Comparison of ENCODE assay signal across 8 cellular contexts in genomic region chrX:65926095-65927019, GRCh38.
DNase-seq lines count a peak whose midpoint lies in the region; ATAC-seq, FAIRE-seq and TF ChIP-seq lines count a peak whose summit lies in the region.

No MANE protein-coding gene starts in this region.

- FAIRE-seq in kidney (lab: Jason Lieb, UNC): no peak

- H3K27me3 Mint-ChIP-seq in activated T-cell treated with anti-CD3 and anti-CD28 coated beads, Interleukin-2, amount 50 U/mL, for 24 hours: peaks cover 46% of the 10 kb centered on the region
- H3K27me3 Mint-ChIP-seq in activated T-helper 1 cell treated with anti-CD3 and anti-CD28 coated beads, Interleukin-12 subunit alpha, Interleukin-12 subunit beta, Interleukin-2, Interleukin-4 antibody, amounts not matched to agents 30 ng/mL and 10 ng/mL and 1 ng/mL, durations not matched to agents 14 hours and 24 hours and 36 hours (ENCODE audit: insufficient read depth): no peaks in the 10 kb centered on the region

- H3K27ac Mint-ChIP-seq in activated T-cell treated with anti-CD3 and anti-CD28 coated beads, Interleukin-2, amount 50 U/mL, for 24 hours: peak overlapping the region; percentile 80
- H3K27ac Mint-ChIP-seq in activated T-helper 1 cell treated with anti-CD3 and anti-CD28 coated beads, Interleukin-12 subunit alpha, Interleukin-12 subunit beta, Interleukin-2, Interleukin-4 antibody, amounts not matched to agents 30 ng/mL and 10 ng/mL and 1 ng/mL, durations not matched to agents 14 hours and 24 hours and 36 hours: peak overlapping the region; percentile 89

- H3K9me3 ChIP-seq in transverse colon (no peaks in the 10 kb centered on the region), kidney (ENCODE audit: control insufficient read depth in 1 of 2, low read length in 2 of 2) (no peaks in the 10 kb centered on the region)

- peak; percentile 47 for DNase-seq in activated T-cell treated with anti-CD3 and anti-CD28 coated beads, Interleukin-2, amount 50 U/mL, for 24 hours
- DNase-seq in activated T-cell treated with anti-CD3 and anti-CD28 coated beads, Interleukin-2, amount 50 U/mL, for 1 hour: no peak
- peak; percentile 72 to 73 for DNase-seq in Kasumi-1 (lab: John Stamatoyannopoulos, UW)
- DNase-seq in activated T-helper 1 cell treated with anti-CD3 and anti-CD28 coated beads, Interleukin-12 subunit alpha, Interleukin-12 subunit beta, Interleukin-2, Interleukin-4 antibody, amounts not matched to agents 30 ng/mL and 10 ng/mL and 1 ng/mL, durations not matched to agents 14 hours and 24 hours and 36 hours (ENCODE audit: low spot score): peak; percentile 39
- peak; percentile 11 for DNase-seq in transverse colon
- DNase-seq in DMS114 treated with DMSO at 0.1 percent for 48 hours (lab: John Stamatoyannopoulos, UW; ENCODE audit: unreplicated experiment): no peak
- DNase-seq in kidney: no peak

- TF ChIP-seq EP300 in transverse colon (IDR thresholded peaks at IDR 0.05; ENCODE audit: low read depth): no peak

- intact Hi-C loops in activated T-helper 1 cell treated with anti-CD3 and anti-CD28 coated beads, Interleukin-12 subunit alpha, Interleukin-12 subunit beta, Interleukin-2, Interleukin-4 antibody, amounts not matched to agents 30 ng/mL and 10 ng/mL and 1 ng/mL, durations not matched to agents 14 hours and 24 hours and 36 hours (cut with micrococcal nuclease): loop anchor here (1.0 to 5.0 kb wide), 3 partner anchors 59 to 329 kb away; no protein-coding TSS in a partner anchor
- intact Hi-C loops in transverse colon (cut with DNase I; ENCODE audit: low total_unique reads): no loop called here
- intact Hi-C loops in kidney (cut with DNase I): no loop called here

- H3K36me3 Mint-ChIP-seq in activated T-cell treated with anti-CD3 and anti-CD28 coated beads, Interleukin-2, amount 50 U/mL, for 24 hours (ENCODE audit: low read depth): peaks cover 10% of the 10 kb centered on the region
- H3K36me3 Mint-ChIP-seq in activated T-helper 1 cell treated with anti-CD3 and anti-CD28 coated beads, Interleukin-12 subunit alpha, Interleukin-12 subunit beta, Interleukin-2, Interleukin-4 antibody, amounts not matched to agents 30 ng/mL and 10 ng/mL and 1 ng/mL, durations not matched to agents 14 hours and 24 hours and 36 hours (ENCODE audit: low read depth): peaks cover 23% of the 10 kb centered on the region

- peaks cover 13% of the 10 kb centered on the region for H3K9me3 Mint-ChIP-seq in activated T-cell treated with anti-CD3 and anti-CD28 coated beads, Interleukin-2, amount 50 U/mL, for 24 hours
- H3K9me3 Mint-ChIP-seq in activated T-helper 1 cell treated with anti-CD3 and anti-CD28 coated beads, Interleukin-12 subunit alpha, Interleukin-12 subunit beta, Interleukin-2, Interleukin-4 antibody, amounts not matched to agents 30 ng/mL and 10 ng/mL and 1 ng/mL, durations not matched to agents 14 hours and 24 hours and 36 hours: peaks cover 17% of the 10 kb centered on the region

- peak overlapping the region; percentile 15 for H3K4me3 Mint-ChIP-seq in activated T-cell treated with anti-CD3 and anti-CD28 coated beads, Interleukin-2, amount 50 U/mL, for 24 hours
- H3K4me3 Mint-ChIP-seq in activated T-helper 1 cell treated with anti-CD3 and anti-CD28 coated beads, Interleukin-12 subunit alpha, Interleukin-12 subunit beta, Interleukin-2, Interleukin-4 antibody, amounts not matched to agents 30 ng/mL and 10 ng/mL and 1 ng/mL, durations not matched to agents 14 hours and 24 hours and 36 hours: peak overlapping the region; percentile 59

- no peak for TF ChIP-seq POLR2A in transverse colon (IDR thresholded peaks at IDR 0.05)

- ATAC-seq in GM21381 (IDR thresholded peaks at IDR 0.05; ENCODE audit: unreplicated experiment): no peak

- 45 to 60% methylated on average over 2 to 5 of the region's 5 CpGs for WGBS in transverse colon (ENCODE audit: low coverage in 1 of 2), 2 donors

- TF ChIP-seq CTCF in transverse colon (IDR thresholded peaks at IDR 0.05): no peak
- no peak for TF ChIP-seq CTCF in kidney (IDR thresholded peaks at IDR 0.05; ENCODE audit: borderline replicate concordance, extremely low read depth, insufficient read depth)

- H3K4me3 ChIP-seq in transverse colon (no peak overlapping the region), kidney (ENCODE audit: low read length in 2 of 2) (no peak overlapping the region)

- H3K36me3 ChIP-seq in transverse colon (no peaks in the 10 kb centered on the region), kidney (ENCODE audit: control insufficient read depth in 1 of 2, insufficient read depth in 2 of 2, low read length in 2 of 2) (no peaks in the 10 kb centered on the region)

- H3K27ac ChIP-seq in transverse colon: no peak overlapping the region
- H3K27ac ChIP-seq in kidney (ENCODE audit: low read depth in 2 of 2, low read length in 2 of 2): no peak overlapping the region

- no peak overlapping the region for H3K9ac ChIP-seq in kidney (ENCODE audit: low read length in 2 of 2)

- H3K27me3 ChIP-seq in transverse colon: no peaks in the 10 kb centered on the region

- in situ Hi-C loops in transverse colon (cut with MboI; ENCODE audit: low pct_ligation_motif_present in 1 of 4, low pct_unique_long_range_greater_than_20kb in 1 of 4, low sequenced_read_pairs in 3 of 4): no loop called here

- no peaks in the 10 kb centered on the region for H3K4me1 ChIP-seq in transverse colon
- H3K4me1 ChIP-seq in kidney (ENCODE audit: control insufficient read depth in 1 of 2, insufficient read depth in 1 of 2, low read depth in 1 of 2, low read length in 2 of 2): no peaks in the 10 kb centered on the region

- H3K4me1 Mint-ChIP-seq in activated T-cell treated with anti-CD3 and anti-CD28 coated beads, Interleukin-2, amount 50 U/mL, for 24 hours (ENCODE audit: low read depth): peaks cover 58% of the 10 kb centered on the region
- H3K4me1 Mint-ChIP-seq in activated T-helper 1 cell treated with anti-CD3 and anti-CD28 coated beads, Interleukin-12 subunit alpha, Interleukin-12 subunit beta, Interleukin-2, Interleukin-4 antibody, amounts not matched to agents 30 ng/mL and 10 ng/mL and 1 ng/mL, durations not matched to agents 14 hours and 24 hours and 36 hours (ENCODE audit: low read depth): peaks cover 50% of the 10 kb centered on the region

Comparison
In these comparisons a context has a peak if more than half of its experiments do, and no peak if none do; other contexts are left out.
1. DNase-seq: peak in activated T-cell treated with anti-CD3 and anti-CD28 coated beads, Interleukin-2, amount 50 U/mL, for 24 hours (single experiment), Kasumi-1 (2 of 2), activated T-helper 1 cell treated with anti-CD3 and anti-CD28 coated beads, Interleukin-12 subunit alpha, Interleukin-12 subunit beta, Interleukin-2, Interleukin-4 antibody, amounts not matched to agents 30 ng/mL and 10 ng/mL and 1 ng/mL, durations not matched to agents 14 hours and 24 hours and 36 hours (single experiment) and transverse colon (single experiment); none in activated T-cell treated with anti-CD3 and anti-CD28 coated beads, Interleukin-2, amount 50 U/mL, for 1 hour (single experiment), DMS114 treated with DMSO at 0.1 percent for 48 hours (single experiment) and kidney (single experiment).